9 cellular contexts compared by ENCODE assay signal in genomic region chr18:61082976-61083630, GRCh38.
"Had no signal": no experiment of that assay in that cellular context is flagged by ENCODE, and none has a peak within 500 bp of the region (broad histone marks: within the 10 kb centered on the region; RNA-seq: fewer than 3 reads in every experiment).

No MANE protein-coding gene starts in this region.

- H3K4me1 Mint-ChIP-seq: GM23338, H9 had no signal

- H3K27ac ChIP-seq: GM23248 had no signal

- H3K36me3 ChIP-seq: HAP-1 had no signal

- H3K9ac ChIP-seq: GM23248 had no signal

- H3K4me3 ChIP-seq: GM23248, GM23338, HAP-1 had no signal

- H3K9me3 ChIP-seq: HAP-1 had no signal

- DNase-seq: GM23248, GOT3, H7, H9, HCEC 1CT, HFFc6 had no signal

- H3K4me2 ChIP-seq: GM23338 had no signal

- H3K4me3 Mint-ChIP-seq: GM23338, H9, HFFc6 had no signal

- H3K9me3 Mint-ChIP-seq: GM23338 had no signal

- ATAC-seq: GM23338, HCT116 had no signal

- H3K4me1 ChIP-seq: HAP-1 had no signal

- H2AFZ ChIP-seq: GM23248, GM23338 had no signal

- H3K27ac Mint-ChIP-seq: GM23338, H9, HFFc6 had no signal
